In the genomic region with DNA sequence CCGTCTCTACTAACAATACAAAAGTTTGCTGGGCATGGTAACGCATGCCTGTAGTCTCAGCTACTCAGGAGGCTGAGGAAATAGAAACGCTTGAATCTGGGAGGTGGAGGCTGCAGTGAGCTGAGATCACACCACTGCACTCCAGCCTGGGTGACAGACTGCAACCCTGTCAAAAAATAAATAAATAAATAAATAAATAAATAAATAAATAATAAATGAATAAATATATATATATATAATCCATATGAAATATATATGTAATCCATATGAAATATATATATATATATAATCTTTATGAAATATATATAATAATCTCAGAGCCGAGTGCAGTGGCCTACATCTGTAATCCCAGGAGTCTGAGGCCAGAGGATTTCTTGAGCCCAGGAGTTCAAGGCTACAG, we compare ENCODE assay signal across 30 cellular contexts.
"Had no signal": no experiment of that assay in that cellular context is flagged by ENCODE, and none has a peak within 500 bp of the region (broad histone marks: within the 10 kb centered on the region; RNA-seq: fewer than 3 reads in every experiment).

No MANE protein-coding gene starts in this region.

- H3K4me3 ChIP-seq: coronary artery, esophagus muscularis mucosa, gastrocnemius medialis, heart left ventricle had no signal

- DNase-seq: activated CD4-positive, alpha-beta T cell treated with anti-CD3 and anti-CD28 coated beads for 1 hour; activated CD4-positive, alpha-beta T cell treated with anti-CD3 and anti-CD28 coated beads for 48 hours; activated CD4-positive, alpha-beta T cell treated with anti-CD3 and anti-CD28 coated beads, Interleukin-2, amount 50 U/mL, for 1 hour; activated CD4-positive, alpha-beta T cell treated with anti-CD3 and anti-CD28 coated beads, Interleukin-2, amount 50 U/mL, for 48 hours; activated CD8-positive, alpha-beta memory T cell treated with anti-CD3 and anti-CD28 coated beads for 24 hours; activated CD8-positive, alpha-beta T cell treated with anti-CD3 and anti-CD28 coated beads for 36 hours; activated effector memory CD4-positive, alpha-beta T cell treated with Interleukin-2 at 50 U/mL for 16 hours; activated gamma-delta T cell treated with Interleukin-2 at 50 U/mL for 16 hours; activated naive CD4-positive, alpha-beta T cell treated with anti-CD3 and anti-CD28 coated beads, Interleukin-2, amount 50 U/mL, for 16 hours; activated naive CD4-positive, alpha-beta T cell treated with Interleukin-2 at 50 U/mL for 16 hours; activated T-cell treated with anti-CD3 and anti-CD28 coated beads, Interleukin-2, amount 50 U/mL, for 4 hours; amniotic stem cell; anterior cingulate cortex; brain microvascular endothelial cell; dermis blood vessel endothelial cell; effector CD4-positive, alpha-beta T cell; effector memory CD8-positive, alpha-beta T cell; erythroblast; foreskin keratinocyte; gastrocnemius medialis; glutamatergic neuron; heart left ventricle; T-helper 2 cell had no signal

- H3K27ac Mint-ChIP-seq: activated CD8-positive, alpha-beta T cell treated with anti-CD3 and anti-CD28 coated beads for 36 hours; activated naive CD8-positive, alpha-beta T cell; activated T-helper 17 cell treated with anti-CD3 and anti-CD28 coated beads, Interleukin-2, amount 50 U/mL, for 72 hours; effector memory CD8-positive, alpha-beta T cell had no signal

- H3K27me3 Mint-ChIP-seq: activated CD8-positive, alpha-beta T cell treated with anti-CD3 and anti-CD28 coated beads for 36 hours; activated naive CD8-positive, alpha-beta T cell; activated T-helper 17 cell treated with anti-CD3 and anti-CD28 coated beads, Interleukin-2, amount 50 U/mL, for 72 hours; central memory CD8-positive, alpha-beta T cell; effector memory CD8-positive, alpha-beta T cell had no signal

- H3K4me3 Mint-ChIP-seq: activated CD8-positive, alpha-beta T cell treated with anti-CD3 and anti-CD28 coated beads for 36 hours; activated naive CD8-positive, alpha-beta T cell; activated T-cell treated with anti-CD3 and anti-CD28 coated beads, Interleukin-2, amount 50 U/mL, for 4 hours; activated T-helper 17 cell treated with anti-CD3 and anti-CD28 coated beads, Interleukin-2, amount 50 U/mL, for 72 hours; central memory CD8-positive, alpha-beta T cell; effector memory CD8-positive, alpha-beta T cell had no signal

- H3K4me1 ChIP-seq: foreskin keratinocyte, gastrocnemius medialis had no signal

- H3K9me3 Mint-ChIP-seq: activated CD8-positive, alpha-beta T cell treated with anti-CD3 and anti-CD28 coated beads for 36 hours; activated T-cell treated with anti-CD3 and anti-CD28 coated beads, Interleukin-2, amount 50 U/mL, for 4 hours; activated T-helper 17 cell treated with anti-CD3 and anti-CD28 coated beads, Interleukin-2, amount 50 U/mL, for 72 hours; central memory CD8-positive, alpha-beta T cell; effector memory CD8-positive, alpha-beta T cell had no signal

- H3K36me3 Mint-ChIP-seq: activated naive CD8-positive, alpha-beta T cell had no signal

- ATAC-seq: activated CD8-positive, alpha-beta T cell treated with anti-CD3 and anti-CD28 coated beads for 36 hours; activated T-cell treated with anti-CD3 and anti-CD28 coated beads, Interleukin-2, amount 50 U/mL, for 4 hours; activated T-helper 17 cell treated with anti-CD3 and anti-CD28 coated beads, Interleukin-2, amount 50 U/mL, for 72 hours; effector memory CD8-positive, alpha-beta T cell; foreskin keratinocyte; gastrocnemius medialis had no signal

- H3K27me3 ChIP-seq: brain microvascular endothelial cell, esophagus muscularis mucosa, gastrocnemius medialis, heart left ventricle had no signal

- H3K9me3 ChIP-seq: esophagus muscularis mucosa, gastrocnemius medialis, heart left ventricle had no signal

- FAIRE-seq: astrocyte, bronchial epithelial cell had no signal

- H3K27ac ChIP-seq: brain microvascular endothelial cell, esophagus muscularis mucosa, foreskin keratinocyte, gastrocnemius medialis had no signal

- H3K36me3 ChIP-seq: brain microvascular endothelial cell, esophagus muscularis mucosa, gastrocnemius medialis, heart left ventricle had no signal
